In the genomic region with DNA sequence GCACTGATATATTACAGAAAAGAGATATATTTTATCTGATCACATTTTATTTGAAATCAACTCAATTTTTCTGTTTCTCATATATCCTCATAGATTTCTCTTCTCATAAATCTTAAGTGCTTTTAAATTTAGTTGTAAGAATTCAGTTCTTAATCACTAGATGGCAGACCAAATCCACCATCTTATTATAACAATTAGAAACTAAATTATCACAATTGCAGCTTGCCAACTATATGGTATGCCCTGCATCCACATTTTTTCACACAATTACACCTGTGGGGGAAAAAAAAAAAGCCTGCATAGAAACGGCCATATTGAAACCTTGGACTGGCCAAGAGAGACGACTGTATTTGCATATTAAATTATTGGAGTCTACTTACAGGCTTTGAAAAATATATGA, we compare ENCODE assay signal across 1 cellular context.
TF ChIP-seq lines count a peak whose summit lies in the region.

No MANE protein-coding gene starts in this region.

TF ChIP-seq in HCT116, 20 proteins besides CTCF, POLR2A, EP300 and RAD21 (continued from another document):
- TF ChIP-seq, protein P1, sequence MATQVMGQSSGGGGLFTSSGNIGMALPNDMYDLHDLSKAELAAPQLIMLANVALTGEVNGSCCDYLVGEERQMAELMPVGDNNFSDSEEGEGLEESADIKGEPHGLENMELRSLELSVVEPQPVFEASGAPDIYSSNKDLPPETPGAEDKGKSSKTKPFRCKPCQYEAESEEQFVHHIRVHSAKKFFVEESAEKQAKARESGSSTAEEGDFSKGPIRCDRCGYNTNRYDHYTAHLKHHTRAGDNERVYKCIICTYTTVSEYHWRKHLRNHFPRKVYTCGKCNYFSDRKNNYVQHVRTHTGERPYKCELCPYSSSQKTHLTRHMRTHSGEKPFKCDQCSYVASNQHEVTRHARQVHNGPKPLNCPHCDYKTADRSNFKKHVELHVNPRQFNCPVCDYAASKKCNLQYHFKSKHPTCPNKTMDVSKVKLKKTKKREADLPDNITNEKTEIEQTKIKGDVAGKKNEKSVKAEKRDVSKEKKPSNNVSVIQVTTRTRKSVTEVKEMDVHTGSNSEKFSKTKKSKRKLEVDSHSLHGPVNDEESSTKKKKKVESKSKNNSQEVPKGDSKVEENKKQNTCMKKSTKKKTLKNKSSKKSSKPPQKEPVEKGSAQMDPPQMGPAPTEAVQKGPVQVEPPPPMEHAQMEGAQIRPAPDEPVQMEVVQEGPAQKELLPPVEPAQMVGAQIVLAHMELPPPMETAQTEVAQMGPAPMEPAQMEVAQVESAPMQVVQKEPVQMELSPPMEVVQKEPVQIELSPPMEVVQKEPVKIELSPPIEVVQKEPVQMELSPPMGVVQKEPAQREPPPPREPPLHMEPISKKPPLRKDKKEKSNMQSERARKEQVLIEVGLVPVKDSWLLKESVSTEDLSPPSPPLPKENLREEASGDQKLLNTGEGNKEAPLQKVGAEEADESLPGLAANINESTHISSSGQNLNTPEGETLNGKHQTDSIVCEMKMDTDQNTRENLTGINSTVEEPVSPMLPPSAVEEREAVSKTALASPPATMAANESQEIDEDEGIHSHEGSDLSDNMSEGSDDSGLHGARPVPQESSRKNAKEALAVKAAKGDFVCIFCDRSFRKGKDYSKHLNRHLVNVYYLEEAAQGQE (IDR thresholded peaks at IDR 0.05; ENCODE audit: low read depth): no peak
- TF ChIP-seq EGR1 (IDR thresholded peaks at IDR 0.05; ENCODE audit: low read depth) (no peak), ATF3 (IDR thresholded peaks at IDR 0.05) (no peak), ELF1 (IDR thresholded peaks at IDR 0.05; ENCODE audit: borderline replicate concordance, low read depth) (no peak), CBX3 (IDR thresholded peaks at IDR 0.05; ENCODE audit: low read depth) (no peak), FOSL1 (IDR thresholded peaks at IDR 0.05; ENCODE audit: low read depth) (no peak), JUND (IDR thresholded peaks at IDR 0.05) (no peak), SIN3A (IDR thresholded peaks at IDR 0.05; ENCODE audit: low read depth) (no peak), TCF7L2 (IDR thresholded peaks at IDR 0.05; ENCODE audit: borderline replicate concordance, extremely low read depth, insufficient read depth, insufficient read length) (no peak), POLR2AphosphoS5 (IDR thresholded peaks at IDR 0.05; ENCODE audit: low read depth, low read length) (no peak)
